ENCODE assay signal across 23 cellular contexts in genomic region chr20:3181270-3181669, GRCh38.
"Had no signal": no experiment of that assay in that cellular context is flagged by ENCODE, and none has a peak within 500 bp of the region (broad histone marks: within the 10 kb centered on the region; RNA-seq: fewer than 3 reads in every experiment).

No MANE protein-coding gene starts in this region.

- ATAC-seq: activated CD8-positive, alpha-beta memory T cell treated with anti-CD3 and anti-CD28 coated beads, Interleukin-2, amount 10 ng/mL, durations not matched to agents 7 days and 5 days; activated naive CD4-positive, alpha-beta T cell treated with anti-CD3 and anti-CD28 coated beads, Interleukin-2, amount 50 U/mL, for 72 hours; activated naive CD8-positive, alpha-beta T cell treated with anti-CD3 and anti-CD28 coated beads, Interleukin-2, amount 50 U/mL, for 24 hours; T-cell had no signal

- DNase-seq: activated B cell treated with CpG ODN at 0.5 μM for 24 hours; activated CD4-positive, alpha-beta T cell treated with anti-CD3 and anti-CD28 coated beads for 1 hour; activated CD4-positive, alpha-beta T cell treated with anti-CD3 and anti-CD28 coated beads, Interleukin-2, amount 10 ng/mL, durations not matched to agents 24 days and 14 days; activated CD4-positive, alpha-beta T cell treated with anti-CD3 and anti-CD28 coated beads, Interleukin-2, amount 50 U/mL, for 48 hours; activated CD8-positive, alpha-beta memory T cell treated with anti-CD3 and anti-CD28 coated beads, Interleukin-2, amount 10 ng/mL, durations not matched to agents 7 days and 5 days; activated effector memory CD4-positive, alpha-beta T cell treated with anti-CD3 and anti-CD28 coated beads, Interleukin-2, amount 50 U/mL, for 16 hours; activated naive CD4-positive, alpha-beta T cell treated with Interleukin-2 at 50 U/mL for 16 hours; activated naive CD8-positive, alpha-beta T cell treated with anti-CD3 and anti-CD28 coated beads, Interleukin-2, amount 50 U/mL, for 24 hours; activated T-cell treated with anti-CD3 and anti-CD28 coated beads, Interleukin-2, amount 50 U/mL, for 24 hours; cerebellar nuclear complex; Kasumi-1; KBM-7; NCI-H1048; NCI-H1930; NCI-H446; NCI-H524; NCI-H748 treated with DMSO at 0.1 percent for 48 hours; T-cell; T-helper 2 cell; T1000 had no signal

- H3K4me3 ChIP-seq: SK-N-MC had no signal

- H3K27ac ChIP-seq: SK-N-MC had no signal

- FAIRE-seq: TTC549 had no signal
